ENCODE assay signal across 1 cellular context in the genomic region with DNA sequence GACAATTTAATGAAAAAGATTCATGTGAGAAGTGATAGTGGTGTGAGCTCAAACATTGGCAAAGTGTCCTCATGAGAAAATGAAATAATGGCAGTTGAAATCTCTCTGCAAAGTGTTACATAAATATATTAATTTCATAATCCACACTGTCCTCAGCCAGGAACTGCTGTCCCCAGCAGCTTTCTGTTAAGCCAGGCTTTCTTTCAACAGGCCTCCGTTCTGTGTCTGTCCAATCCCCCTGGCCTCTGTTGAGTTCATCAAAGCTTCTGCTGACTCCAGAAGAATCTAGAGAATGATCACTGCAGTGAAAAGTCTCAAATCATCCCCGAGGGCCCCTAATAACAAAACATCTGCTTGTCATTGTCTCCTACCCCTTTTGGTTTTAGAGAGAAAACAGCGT.
TF ChIP-seq lines count a peak whose summit lies in the region.

No MANE protein-coding gene starts in this region.

TF ChIP-seq in SK-N-SH, 30 proteins besides CTCF, POLR2A, EP300 and RAD21 (continued from another document):
- no peak for TF ChIP-seq RCOR1 (IDR thresholded peaks at IDR 0.05; ENCODE audit: low read length)
- TF ChIP-seq TCF12 (IDR thresholded peaks at IDR 0.05) = no peak
- TF ChIP-seq, protein P1, sequence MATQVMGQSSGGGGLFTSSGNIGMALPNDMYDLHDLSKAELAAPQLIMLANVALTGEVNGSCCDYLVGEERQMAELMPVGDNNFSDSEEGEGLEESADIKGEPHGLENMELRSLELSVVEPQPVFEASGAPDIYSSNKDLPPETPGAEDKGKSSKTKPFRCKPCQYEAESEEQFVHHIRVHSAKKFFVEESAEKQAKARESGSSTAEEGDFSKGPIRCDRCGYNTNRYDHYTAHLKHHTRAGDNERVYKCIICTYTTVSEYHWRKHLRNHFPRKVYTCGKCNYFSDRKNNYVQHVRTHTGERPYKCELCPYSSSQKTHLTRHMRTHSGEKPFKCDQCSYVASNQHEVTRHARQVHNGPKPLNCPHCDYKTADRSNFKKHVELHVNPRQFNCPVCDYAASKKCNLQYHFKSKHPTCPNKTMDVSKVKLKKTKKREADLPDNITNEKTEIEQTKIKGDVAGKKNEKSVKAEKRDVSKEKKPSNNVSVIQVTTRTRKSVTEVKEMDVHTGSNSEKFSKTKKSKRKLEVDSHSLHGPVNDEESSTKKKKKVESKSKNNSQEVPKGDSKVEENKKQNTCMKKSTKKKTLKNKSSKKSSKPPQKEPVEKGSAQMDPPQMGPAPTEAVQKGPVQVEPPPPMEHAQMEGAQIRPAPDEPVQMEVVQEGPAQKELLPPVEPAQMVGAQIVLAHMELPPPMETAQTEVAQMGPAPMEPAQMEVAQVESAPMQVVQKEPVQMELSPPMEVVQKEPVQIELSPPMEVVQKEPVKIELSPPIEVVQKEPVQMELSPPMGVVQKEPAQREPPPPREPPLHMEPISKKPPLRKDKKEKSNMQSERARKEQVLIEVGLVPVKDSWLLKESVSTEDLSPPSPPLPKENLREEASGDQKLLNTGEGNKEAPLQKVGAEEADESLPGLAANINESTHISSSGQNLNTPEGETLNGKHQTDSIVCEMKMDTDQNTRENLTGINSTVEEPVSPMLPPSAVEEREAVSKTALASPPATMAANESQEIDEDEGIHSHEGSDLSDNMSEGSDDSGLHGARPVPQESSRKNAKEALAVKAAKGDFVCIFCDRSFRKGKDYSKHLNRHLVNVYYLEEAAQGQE (IDR thresholded peaks at IDR 0.05; ENCODE audit: low read depth, low read length) = no peak
